13 cellular contexts compared by ENCODE assay signal in genomic region chr7:140170375-140170774, GRCh38.
"Had no signal": no experiment of that assay in that cellular context is flagged by ENCODE, and none has a peak within 500 bp of the region (broad histone marks: within the 10 kb centered on the region; RNA-seq: fewer than 3 reads in every experiment).

No MANE protein-coding gene starts in this region.

- ATAC-seq: esophagus mucosa; left colon; stimulated activated memory B cell treated with anti-CD40 and anti-IgM and Interleukin-4, amounts not matched to agents 10 μg/mL and 1 μg/mL and 100 μg/mL, for 72 hours had no signal

- H3K27me3 Mint-ChIP-seq: activated CD4-positive, alpha-beta memory T cell treated with anti-CD3 and anti-CD28 coated beads, Interleukin-2, amount 10 ng/mL, durations not matched to agents 7 days and 5 days; stimulated activated memory B cell treated with anti-CD40 and anti-IgM and Interleukin-4, amounts not matched to agents 10 μg/mL and 1 μg/mL and 100 μg/mL, for 72 hours had no signal

- H3K27ac Mint-ChIP-seq: activated CD4-positive, alpha-beta memory T cell treated with anti-CD3 and anti-CD28 coated beads, Interleukin-2, amount 10 ng/mL, durations not matched to agents 7 days and 5 days; activated naive CD8-positive, alpha-beta T cell treated with anti-CD3 and anti-CD28 coated beads, Interleukin-2, amount 10 ng/mL, durations not matched to agents 7 days and 5 days; stimulated activated memory B cell treated with anti-CD40 and anti-IgM and Interleukin-4, amounts not matched to agents 10 μg/mL and 1 μg/mL and 100 μg/mL, for 72 hours had no signal

- H3K9ac ChIP-seq: parathyroid adenoma had no signal

- H3K4me3 Mint-ChIP-seq: activated CD4-positive, alpha-beta memory T cell treated with anti-CD3 and anti-CD28 coated beads, Interleukin-2, amount 10 ng/mL, durations not matched to agents 7 days and 5 days; activated naive CD8-positive, alpha-beta T cell treated with anti-CD3 and anti-CD28 coated beads, Interleukin-2, amount 10 ng/mL, durations not matched to agents 7 days and 5 days; stimulated activated memory B cell treated with anti-CD40 and anti-IgM and Interleukin-4, amounts not matched to agents 10 μg/mL and 1 μg/mL and 100 μg/mL, for 72 hours had no signal

- H3K4me1 ChIP-seq: parathyroid adenoma had no signal

- H3K27ac ChIP-seq: dorsolateral prefrontal cortex, parathyroid adenoma, VCaP had no signal

- H2AFZ ChIP-seq: parathyroid adenoma had no signal

- H3K27me3 ChIP-seq: dorsolateral prefrontal cortex had no signal

- H3K36me3 Mint-ChIP-seq: stimulated activated memory B cell treated with anti-CD40 and anti-IgM and Interleukin-4, amounts not matched to agents 10 μg/mL and 1 μg/mL and 100 μg/mL, for 72 hours had no signal

- H3K4me3 ChIP-seq: dorsolateral prefrontal cortex, lung had no signal

- H3K9me3 Mint-ChIP-seq: activated CD4-positive, alpha-beta memory T cell treated with anti-CD3 and anti-CD28 coated beads, Interleukin-2, amount 10 ng/mL, durations not matched to agents 7 days and 5 days; activated naive CD8-positive, alpha-beta T cell treated with anti-CD3 and anti-CD28 coated beads, Interleukin-2, amount 10 ng/mL, durations not matched to agents 7 days and 5 days; stimulated activated memory B cell treated with anti-CD40 and anti-IgM and Interleukin-4, amounts not matched to agents 10 μg/mL and 1 μg/mL and 100 μg/mL, for 72 hours had no signal

- DNase-seq: activated CD4-positive, alpha-beta memory T cell treated with anti-CD3 and anti-CD28 coated beads, Interleukin-2, amount 10 ng/mL, durations not matched to agents 7 days and 5 days; activated gamma-delta T cell; activated naive CD8-positive, alpha-beta T cell treated with anti-CD3 and anti-CD28 coated beads, Interleukin-2, amount 10 ng/mL, durations not matched to agents 7 days and 5 days; activated T-cell treated with anti-CD3 and anti-CD28 coated beads, Interleukin-2, amount 50 U/mL, for 48 hours; anterior cingulate cortex; dorsolateral prefrontal cortex; retina had no signal
